Comparison of ENCODE assay signal across 1 cellular context in genomic region chr17:50721194-50722010, GRCh38.
TF ChIP-seq lines count a peak whose summit lies in the region.

No MANE protein-coding gene starts in this region.

TF ChIP-seq in HEK293, 187 proteins besides CTCF, POLR2A, EP300 and RAD21 (continued from another document and continues in another):
- TF ChIP-seq TSHZ1 (tag by site-specific recombination; IDR thresholded peaks at IDR 0.05; ENCODE audit: borderline replicate concordance) (peak; percentile 44; the same call in 1 of the 2 replicates), ZIC2 (tag by site-specific recombination; IDR thresholded peaks at IDR 0.05) (no peak), ZSCAN5A (tag by site-specific recombination; IDR thresholded peaks at IDR 0.05) (no peak), PATZ1 (tag by site-specific recombination; IDR thresholded peaks at IDR 0.05) (no peak), ZNF777 (tag by site-specific recombination; IDR thresholded peaks at IDR 0.05; ENCODE audit: borderline replicate concordance) (no peak), ZBTB44 (tag by site-specific recombination; IDR thresholded peaks at IDR 0.05) (0 out of 2 replicates have a peak, but pooled peaks have one; percentile 40), ZNF48 (tag by site-specific recombination; IDR thresholded peaks at IDR 0.05) (no peak), ZNF791 (tag by site-specific recombination; IDR thresholded peaks at IDR 0.05) (no peak), ZNF324 (tag by site-specific recombination; IDR thresholded peaks at IDR 0.05) (0 out of 2 replicates have a peak, but pooled peaks have one; percentile 33), KLF8 (tag by site-specific recombination; IDR thresholded peaks at IDR 0.05) (no peak), HOXD13 (CRISPR knock-in tag; IDR thresholded peaks at IDR 0.05; ENCODE audit: borderline replicate concordance) (no peak), ZEB2 (tag by site-specific recombination; IDR thresholded peaks at IDR 0.05) (no peak; the same call in 1 of the 2 replicates), ZNF16 (tag by site-specific recombination; IDR thresholded peaks at IDR 0.05; ENCODE audit: low read depth) (no peak), ATF2 (tag by site-specific recombination; IDR thresholded peaks at IDR 0.05; ENCODE audit: low read depth) (peak; percentile 38; the same call in 1 of the 2 replicates), FEZF1 (tag by site-specific recombination; IDR thresholded peaks at IDR 0.05) (peak; percentile 66), ZNF792 (tag by site-specific recombination; IDR thresholded peaks at IDR 0.05) (no peak), ZSCAN30 (tag by site-specific recombination; IDR thresholded peaks at IDR 0.05) (peak; percentile 83), ZNF621 (tag by site-specific recombination; IDR thresholded peaks at IDR 0.05) (no peak), REST (tag by site-specific recombination; IDR thresholded peaks at IDR 0.05) (no peak), ZNF707 (tag by site-specific recombination; IDR thresholded peaks at IDR 0.05) (no peak), ZNF239 (tag by site-specific recombination; IDR thresholded peaks at IDR 0.05) (no peak), ZNF677 (tag by site-specific recombination; IDR thresholded peaks at IDR 0.05) (no peak), ZFP41 (tag by site-specific recombination; IDR thresholded peaks at IDR 0.05; ENCODE audit: borderline replicate concordance) (no peak), ZFP37 (tag by site-specific recombination; IDR thresholded peaks at IDR 0.05) (no peak), ZSCAN18 (tag by site-specific recombination; IDR thresholded peaks at IDR 0.05) (no peak), YY1 (tag by site-specific recombination; IDR thresholded peaks at IDR 0.05) (no peak), OSR2 (tag by site-specific recombination; IDR thresholded peaks at IDR 0.05) (peak; percentile 44), ZNF561 (tag by site-specific recombination; IDR thresholded peaks at IDR 0.05; ENCODE audit: borderline replicate concordance) (no peak), ZNF701 (tag by site-specific recombination; IDR thresholded peaks at IDR 0.05) (no peak), ZBTB8A (tag by site-specific recombination; IDR thresholded peaks at IDR 0.05) (peak; percentile 15; the same call in 1 of the 2 replicates), ZNF560 (tag by site-specific recombination; IDR thresholded peaks at IDR 0.05; ENCODE audit: borderline replicate concordance) (no peak), RBAK (tag by site-specific recombination; IDR thresholded peaks at IDR 0.05) (no peak), ZBTB1 (tag by site-specific recombination; IDR thresholded peaks at IDR 0.05) (no peak), ZNF280C (tag by site-specific recombination; IDR thresholded peaks at IDR 0.05) (no peak), ZNF830 (tag by site-specific recombination; IDR thresholded peaks at IDR 0.05; ENCODE audit: low read depth) (no peak), ZNF514 (tag by site-specific recombination; IDR thresholded peaks at IDR 0.05) (no peak), HIC1 (tag by site-specific recombination; IDR thresholded peaks at IDR 0.05) (no peak), ZNF747 (tag by site-specific recombination; IDR thresholded peaks at IDR 0.05) (no peak), TCF7L2 (IDR thresholded peaks at IDR 0.05; ENCODE audit: borderline replicate concordance, low read depth, low read length) (peak; percentile 68; the same call in 1 of the 2 replicates)
